ENCODE assay signal across 2 cellular contexts in genomic region chr5:176608142-176608705, GRCh38.
TF ChIP-seq lines count a peak whose summit lies in the region.

No MANE protein-coding gene starts in this region.

TF ChIP-seq in HEK293, 187 proteins besides CTCF, POLR2A, EP300 and RAD21:
- TF ChIP-seq SCRT2 (tag by site-specific recombination; IDR thresholded peaks at IDR 0.05) (peak; percentile 87), ZNF292 (tag by site-specific recombination; IDR thresholded peaks at IDR 0.05; ENCODE audit: borderline replicate concordance, low read depth) (no peak), ZNF843 (tag by site-specific recombination; IDR thresholded peaks at IDR 0.05) (no peak), SCRT1 (tag by site-specific recombination; IDR thresholded peaks at IDR 0.05; ENCODE audit: borderline replicate concordance) (0 out of 2 replicates have a peak, but pooled peaks have one; percentile 42)

TF ChIP-seq in K562, 482 proteins besides CTCF, POLR2A, EP300 and RAD21:
- no peak for TF ChIP-seq ZNF592 (IDR thresholded peaks at IDR 0.05)
- no peak for TF ChIP-seq MECOM (CRISPR knock-in tag; IDR thresholded peaks at IDR 0.05)
- TF ChIP-seq U2AF2 (optimal IDR thresholded peaks at IDR 0.05; ENCODE audit: low read depth, low read length) = no peak
- TF ChIP-seq ZNF280B (CRISPR knock-in tag; IDR thresholded peaks at IDR 0.05) = no peak
TF ChIP-seq in K562: peak in this region for 0.
